In the genomic region with DNA sequence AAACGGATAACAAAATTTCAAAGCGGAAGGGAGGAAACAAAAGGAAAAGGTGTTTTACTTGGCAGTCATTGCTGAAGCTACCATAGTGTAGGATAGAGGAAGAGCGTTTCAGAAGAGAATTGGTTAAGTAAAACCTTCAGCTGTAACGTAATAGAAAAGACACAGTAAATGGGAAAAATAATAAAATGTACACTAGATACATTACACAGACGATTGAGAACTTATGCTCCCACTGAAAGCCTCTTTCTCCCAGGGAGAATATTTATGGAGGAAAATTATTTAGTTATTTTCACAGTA, we compare ENCODE assay signal across 8 cellular contexts.
DNase-seq lines count a peak whose midpoint lies in the region; ATAC-seq and TF ChIP-seq lines count a peak whose summit lies in the region.

No MANE protein-coding gene starts in this region.

- H3K27ac Mint-ChIP-seq in activated naive CD8-positive, alpha-beta T cell treated with anti-CD3 and anti-CD28 coated beads, Interleukin-2, amount 10 ng/mL, durations not matched to agents 7 days and 5 days = no peak overlapping the region

- CTCF ChIA-PET in AG04449 (lab: Yijun Ruan, JAX) = no interaction called here
- CTCF ChIA-PET in HEK293 (lab: Yijun Ruan, JAX) = interaction anchor here (0.7 to 1.0 kb wide), 4 partner anchors 9 to 449 kb away, joined by 3 to 4 read pairs (median 3); no protein-coding TSS in a partner anchor

- TF ChIP-seq CTCF in AG04449 (IDR thresholded peaks at IDR 0.05; ENCODE audit: insufficient read depth, low read length, missing control alignments) (no peak), HEK293 (tag by site-specific recombination; IDR thresholded peaks at IDR 0.05) (no peak)

- H3K4me1 Mint-ChIP-seq in activated naive CD8-positive, alpha-beta T cell treated with anti-CD3 and anti-CD28 coated beads, Interleukin-2, amount 10 ng/mL, durations not matched to agents 7 days and 5 days = peaks cover 23% of the 10 kb centered on the region

- ATAC-seq in activated naive CD8-positive, alpha-beta T cell treated with anti-CD3 and anti-CD28 coated beads, Interleukin-2, amount 10 ng/mL, durations not matched to agents 7 days and 5 days (ENCODE audit: low read depth) = no peak
- ATAC-seq in GM21529 (IDR thresholded peaks at IDR 0.05; ENCODE audit: unreplicated experiment) = no peak

- peak overlapping the region; percentile 84 for H3K4me3 Mint-ChIP-seq in activated naive CD8-positive, alpha-beta T cell treated with anti-CD3 and anti-CD28 coated beads, Interleukin-2, amount 10 ng/mL, durations not matched to agents 7 days and 5 days

- peaks cover 2% of the 10 kb centered on the region for H3K36me3 Mint-ChIP-seq in activated naive CD8-positive, alpha-beta T cell treated with anti-CD3 and anti-CD28 coated beads, Interleukin-2, amount 10 ng/mL, durations not matched to agents 7 days and 5 days

- H3K9me3 ChIP-seq in HEK293 (ENCODE audit: control insufficient read depth, insufficient read depth, low read depth, low read length) (no peaks in the 10 kb centered on the region), mucosa of rectum (ENCODE audit: control insufficient read depth in 2 of 2, low read length in 2 of 2) (no peaks in the 10 kb centered on the region)

- peak overlapping the region; percentile 77 for H3K4me3 ChIP-seq in AG04449 (ENCODE audit: low read depth, low read length)
- no peak overlapping the region for H3K4me3 ChIP-seq in HEK293 (ENCODE audit: low read depth, low read length)
- peak overlapping the region; percentile 69 to 88 for H3K4me3 ChIP-seq in mucosa of rectum (ENCODE audit: low read length in 2 of 2)

- POLR2A ChIA-PET in AG04449 (lab: Yijun Ruan, JAX) (interaction anchor here (0.7 kb wide), 1 partner anchor 93 kb away, joined by 3 read pairs; no protein-coding TSS in a partner anchor), HEK293 (lab: Yijun Ruan, JAX) (no interaction called here)
- POLR2A ChIA-PET in activated naive CD8-positive, alpha-beta T cell treated with anti-CD3 and anti-CD28 coated beads, Interleukin-2, amount 10 ng/mL, durations not matched to agents 7 days and 5 days (lab: Charles Lee) = interaction anchor here (0.6 kb wide), 1 partner anchor 24 kb away, joined by 4 read pairs; no protein-coding TSS in a partner anchor

- no peaks in the 10 kb centered on the region for H3K9me3 Mint-ChIP-seq in activated naive CD8-positive, alpha-beta T cell treated with anti-CD3 and anti-CD28 coated beads, Interleukin-2, amount 10 ng/mL, durations not matched to agents 7 days and 5 days

- peaks cover 71% of the 10 kb centered on the region for H3K27me3 Mint-ChIP-seq in activated naive CD8-positive, alpha-beta T cell treated with anti-CD3 and anti-CD28 coated beads, Interleukin-2, amount 10 ng/mL, durations not matched to agents 7 days and 5 days

- H3K9ac ChIP-seq in mucosa of rectum (ENCODE audit: low read depth in 1 of 2, low read length in 2 of 2) = peak overlapping the region in 1 of 2 donors; percentile 75

- H3K36me3 ChIP-seq in HEK293 (ENCODE audit: control insufficient read depth in 2 of 2, insufficient read depth in 1 of 2, low read length in 2 of 2) (no peaks in the 10 kb centered on the region), mucosa of rectum (ENCODE audit: control insufficient read depth in 2 of 2, insufficient read depth in 2 of 2, low read length in 2 of 2) (no peaks in the 10 kb centered on the region)

- no peak overlapping the region; the same call in 1 of the 2 replicates for H3K27ac ChIP-seq in HEK293 (ENCODE audit: extremely low read depth, low read depth, low read length)
- peak overlapping the region; percentile 76 to 82 for H3K27ac ChIP-seq in mucosa of rectum (ENCODE audit: low read depth in 2 of 2, low read length in 2 of 2)

- H3K4me1 ChIP-seq in HEK293 (ENCODE audit: control insufficient read depth, insufficient read depth, low read length) = no peaks in the 10 kb centered on the region
- peaks cover 3 to 6% of the 10 kb centered on the region in 2 donors for H3K4me1 ChIP-seq in mucosa of rectum (ENCODE audit: control insufficient read depth in 2 of 2, insufficient read depth in 2 of 2, low read length in 2 of 2)

- H3K27me3 ChIP-seq in mucosa of rectum (ENCODE audit: control insufficient read depth in 2 of 2, insufficient read depth in 2 of 2, low read length in 2 of 2) = peaks cover 6 to 20% of the 10 kb centered on the region in 2 donors

- no peak for DNase-seq in AG04449 (ENCODE audit: low read depth, low spot score)
- DNase-seq in activated naive CD8-positive, alpha-beta T cell treated with anti-CD3 and anti-CD28 coated beads, Interleukin-2, amount 10 ng/mL, durations not matched to agents 7 days and 5 days = no peak
- DNase-seq in stimulated activated CD4-positive, alpha-beta T cell treated with anti-CD3 and anti-CD28 coated beads, Interleukin-15, amount 100 ng/mL, for 24 hours = no peak
- DNase-seq in NCI-H2196 (lab: John Stamatoyannopoulos, UW; ENCODE audit: unreplicated experiment) = no peak
- DNase-seq in DMS 273 treated with DMSO at 0.1 percent for 48 hours (lab: John Stamatoyannopoulos, UW) = no peak

TF ChIP-seq in HEK293, 187 proteins besides CTCF, POLR2A, EP300 and RAD21:
- TF ChIP-seq PRDM1 (tag by site-specific recombination; IDR thresholded peaks at IDR 0.05) (0 out of 2 replicates have a peak, but pooled peaks have one; percentile 23), ZNF146 (tag by site-specific recombination; IDR thresholded peaks at IDR 0.05) (no peak)
